Comparison of ENCODE assay signal across 1 cellular context in the genomic region with DNA sequence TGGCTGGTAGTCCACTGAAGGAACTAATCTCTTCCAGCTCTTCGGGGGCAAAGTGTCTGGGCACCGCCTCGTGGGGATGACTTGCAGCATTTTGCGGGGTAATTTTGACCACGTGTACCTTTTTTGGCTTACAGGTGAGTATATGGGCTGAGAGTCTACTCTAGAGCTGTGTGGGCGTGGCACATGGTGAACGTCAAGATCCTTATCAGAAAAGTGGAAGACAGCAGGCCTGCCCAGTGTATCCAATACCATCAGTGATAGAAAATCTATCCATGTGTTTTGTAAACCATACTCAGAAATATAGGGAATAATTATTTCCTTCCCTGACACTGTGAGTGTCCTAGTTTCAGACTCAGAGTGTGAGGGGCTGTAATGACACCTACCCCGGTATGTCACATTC.
TF ChIP-seq lines count a peak whose summit lies in the region.

No MANE protein-coding gene starts in this region.

TF ChIP-seq in SK-N-SH, 30 proteins besides CTCF, POLR2A, EP300 and RAD21 (continued from another document):
- TF ChIP-seq, protein P1, sequence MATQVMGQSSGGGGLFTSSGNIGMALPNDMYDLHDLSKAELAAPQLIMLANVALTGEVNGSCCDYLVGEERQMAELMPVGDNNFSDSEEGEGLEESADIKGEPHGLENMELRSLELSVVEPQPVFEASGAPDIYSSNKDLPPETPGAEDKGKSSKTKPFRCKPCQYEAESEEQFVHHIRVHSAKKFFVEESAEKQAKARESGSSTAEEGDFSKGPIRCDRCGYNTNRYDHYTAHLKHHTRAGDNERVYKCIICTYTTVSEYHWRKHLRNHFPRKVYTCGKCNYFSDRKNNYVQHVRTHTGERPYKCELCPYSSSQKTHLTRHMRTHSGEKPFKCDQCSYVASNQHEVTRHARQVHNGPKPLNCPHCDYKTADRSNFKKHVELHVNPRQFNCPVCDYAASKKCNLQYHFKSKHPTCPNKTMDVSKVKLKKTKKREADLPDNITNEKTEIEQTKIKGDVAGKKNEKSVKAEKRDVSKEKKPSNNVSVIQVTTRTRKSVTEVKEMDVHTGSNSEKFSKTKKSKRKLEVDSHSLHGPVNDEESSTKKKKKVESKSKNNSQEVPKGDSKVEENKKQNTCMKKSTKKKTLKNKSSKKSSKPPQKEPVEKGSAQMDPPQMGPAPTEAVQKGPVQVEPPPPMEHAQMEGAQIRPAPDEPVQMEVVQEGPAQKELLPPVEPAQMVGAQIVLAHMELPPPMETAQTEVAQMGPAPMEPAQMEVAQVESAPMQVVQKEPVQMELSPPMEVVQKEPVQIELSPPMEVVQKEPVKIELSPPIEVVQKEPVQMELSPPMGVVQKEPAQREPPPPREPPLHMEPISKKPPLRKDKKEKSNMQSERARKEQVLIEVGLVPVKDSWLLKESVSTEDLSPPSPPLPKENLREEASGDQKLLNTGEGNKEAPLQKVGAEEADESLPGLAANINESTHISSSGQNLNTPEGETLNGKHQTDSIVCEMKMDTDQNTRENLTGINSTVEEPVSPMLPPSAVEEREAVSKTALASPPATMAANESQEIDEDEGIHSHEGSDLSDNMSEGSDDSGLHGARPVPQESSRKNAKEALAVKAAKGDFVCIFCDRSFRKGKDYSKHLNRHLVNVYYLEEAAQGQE (IDR thresholded peaks at IDR 0.05; ENCODE audit: low read depth, low read length): no peak
- TF ChIP-seq, protein P2, sequence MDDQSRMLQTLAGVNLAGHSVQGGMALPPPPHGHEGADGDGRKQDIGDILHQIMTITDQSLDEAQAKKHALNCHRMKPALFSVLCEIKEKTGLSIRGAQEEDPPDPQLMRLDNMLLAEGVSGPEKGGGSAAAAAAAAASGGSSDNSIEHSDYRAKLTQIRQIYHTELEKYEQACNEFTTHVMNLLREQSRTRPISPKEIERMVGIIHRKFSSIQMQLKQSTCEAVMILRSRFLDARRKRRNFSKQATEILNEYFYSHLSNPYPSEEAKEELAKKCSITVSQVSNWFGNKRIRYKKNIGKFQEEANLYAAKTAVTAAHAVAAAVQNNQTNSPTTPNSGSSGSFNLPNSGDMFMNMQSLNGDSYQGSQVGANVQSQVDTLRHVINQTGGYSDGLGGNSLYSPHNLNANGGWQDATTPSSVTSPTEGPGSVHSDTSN (IDR thresholded peaks at IDR 0.05): no peak
- TF ChIP-seq MXI1 (IDR thresholded peaks at IDR 0.05; ENCODE audit: low read depth, low read length) (no peak; the same call in 1 of the 2 replicates), RFX5 (IDR thresholded peaks at IDR 0.05; ENCODE audit: low read length) (no peak), ELF1 (IDR thresholded peaks at IDR 0.05) (no peak), JUND (IDR thresholded peaks at IDR 0.05) (no peak)
TF ChIP-seq in SK-N-SH: peak in this region for 2.
